ENCODE assay signal across 11 cellular contexts in genomic region chr2:134706587-134707329, GRCh38. TPM values are rescaled to one million over a fixed set of nuclear protein-coding genes. Genes with fewer than 3 reads are reported as not detected.
DNase-seq lines count a peak whose midpoint lies in the region; ATAC-seq and TF ChIP-seq lines count a peak whose summit lies in the region.
"Had no signal": no experiment of that assay in that cellular context is flagged by ENCODE, and none has a peak within 500 bp of the region (broad histone marks: within the 10 kb centered on the region; RNA-seq: fewer than 3 reads in every experiment).

No MANE protein-coding gene starts in this region.

- H3K4me3 ChIP-seq in SJCRH30: no peak overlapping the region
- H3K4me3 ChIP-seq in esophagus muscularis mucosa: no peak overlapping the region

- H3K27ac Mint-ChIP-seq in T-helper 1 cell treated with Interleukin-12 subunit alpha and Interleukin-12 subunit beta and Interleukin-4 antibody, amounts not matched to agents 30 μg/mL and 1 μg/mL, for 36 hours: no peak overlapping the region
- peak overlapping the region; percentile 35 for H3K27ac Mint-ChIP-seq in stimulated activated effector memory CD8-positive, alpha-beta T cell treated with anti-CD3 and anti-CD28 coated beads, Interleukin-12 subunit alpha, Interleukin-12 subunit beta, amount 100 ng/mL, for 72 hours

- peaks cover 73% of the 10 kb centered on the region for H3K27me3 Mint-ChIP-seq in T-helper 1 cell treated with Interleukin-12 subunit alpha and Interleukin-12 subunit beta and Interleukin-4 antibody, amounts not matched to agents 30 μg/mL and 1 μg/mL, for 36 hours (ENCODE audit: low read depth)

- intact Hi-C loops in esophagus muscularis mucosa (cut with DNase I): no loop called here

- no peak overlapping the region for H3K27ac ChIP-seq in SJCRH30
- no peak overlapping the region for H3K27ac ChIP-seq in esophagus muscularis mucosa (replicated peaks in 1 of 4)
- H3K27ac ChIP-seq: epithelial cell of prostate, KMS-11 had no signal

- 0 out of 2 replicates have a peak, but pooled peaks cover 2% of the 10 kb centered on the region for H3K27me3 ChIP-seq in SJCRH30
- peaks cover 0 to 40% (median 0%) of the 10 kb centered on the region in 4 donors for H3K27me3 ChIP-seq in esophagus muscularis mucosa

- peak; percentile 73 for ATAC-seq in stimulated activated effector memory CD8-positive, alpha-beta T cell treated with anti-CD3 and anti-CD28 coated beads, Interleukin-12 subunit alpha, Interleukin-12 subunit beta, amount 100 ng/mL, for 72 hours
- no peak for ATAC-seq in HG02981 (IDR thresholded peaks at IDR 0.05; ENCODE audit: unreplicated experiment)
- ATAC-seq: HCT116 had no signal

- TF ChIP-seq EP300 in esophagus muscularis mucosa (IDR thresholded peaks at IDR 0.05): no peak

- no peak for TF ChIP-seq CTCF in esophagus muscularis mucosa (IDR thresholded peaks at IDR 0.05)

- no peaks in the 10 kb centered on the region for H3K9me3 Mint-ChIP-seq in T-helper 1 cell treated with Interleukin-12 subunit alpha and Interleukin-12 subunit beta and Interleukin-4 antibody, amounts not matched to agents 30 μg/mL and 1 μg/mL, for 36 hours
- H3K9me3 Mint-ChIP-seq in stimulated activated effector memory CD8-positive, alpha-beta T cell treated with anti-CD3 and anti-CD28 coated beads, Interleukin-12 subunit alpha, Interleukin-12 subunit beta, amount 100 ng/mL, for 72 hours: no peaks in the 10 kb centered on the region

- TF ChIP-seq POLR2A in esophagus muscularis mucosa (IDR thresholded peaks at IDR 0.05; ENCODE audit: low read depth) (no peak), erythroblast (IDR thresholded peaks at IDR 0.05; ENCODE audit: low read length) (no peak)

- H3K36me3 Mint-ChIP-seq in T-helper 1 cell treated with Interleukin-12 subunit alpha and Interleukin-12 subunit beta and Interleukin-4 antibody, amounts not matched to agents 30 μg/mL and 1 μg/mL, for 36 hours (ENCODE audit: low read depth): no peaks in the 10 kb centered on the region
- H3K36me3 Mint-ChIP-seq in stimulated activated effector memory CD8-positive, alpha-beta T cell treated with anti-CD3 and anti-CD28 coated beads, Interleukin-12 subunit alpha, Interleukin-12 subunit beta, amount 100 ng/mL, for 72 hours: peaks cover 5% of the 10 kb centered on the region

- peaks cover 12% of the 10 kb centered on the region for H3K4me1 Mint-ChIP-seq in T-helper 1 cell treated with Interleukin-12 subunit alpha and Interleukin-12 subunit beta and Interleukin-4 antibody, amounts not matched to agents 30 μg/mL and 1 μg/mL, for 36 hours (ENCODE audit: low read depth)
- peaks cover 20% of the 10 kb centered on the region for H3K4me1 Mint-ChIP-seq in stimulated activated effector memory CD8-positive, alpha-beta T cell treated with anti-CD3 and anti-CD28 coated beads, Interleukin-12 subunit alpha, Interleukin-12 subunit beta, amount 100 ng/mL, for 72 hours

- H3K36me3 ChIP-seq in SJCRH30 (no peaks in the 10 kb centered on the region), esophagus muscularis mucosa (no peaks in the 10 kb centered on the region)

- H3K4me3 Mint-ChIP-seq in T-helper 1 cell treated with Interleukin-12 subunit alpha and Interleukin-12 subunit beta and Interleukin-4 antibody, amounts not matched to agents 30 μg/mL and 1 μg/mL, for 36 hours: peak overlapping the region; percentile 55
- peak overlapping the region; percentile 42 for H3K4me3 Mint-ChIP-seq in stimulated activated effector memory CD8-positive, alpha-beta T cell treated with anti-CD3 and anti-CD28 coated beads, Interleukin-12 subunit alpha, Interleukin-12 subunit beta, amount 100 ng/mL, for 72 hours

- 45% methylated on average over 17 of the region's 18 CpGs for WGBS in esophagus muscularis mucosa

- H3K9me3 ChIP-seq in SJCRH30 (replicated peaks): no peaks in the 10 kb centered on the region
- H3K9me3 ChIP-seq in esophagus muscularis mucosa: no peaks in the 10 kb centered on the region

- DNase-seq in T-helper 1 cell (no peak), SJCRH30 (peak; percentile 44 to 60), esophagus muscularis mucosa (ENCODE audit: extremely low spot score) (peak; percentile 84), erythroblast (lab: John Stamatoyannopoulos, UW) (no peak), inferior parietal cortex (ENCODE audit: extremely low spot score) (no peak)
- DNase-seq in stimulated activated effector memory CD8-positive, alpha-beta T cell treated with anti-CD3 and anti-CD28 coated beads, Interleukin-12 subunit alpha, Interleukin-12 subunit beta, amount 100 ng/mL, for 72 hours (ENCODE audit: low spot score in 2 of 2): no peak

- no peaks in the 10 kb centered on the region; the same call in 1 of the 2 replicates for H3K4me1 ChIP-seq in SJCRH30
- peaks cover 0 to 3% (median 0%) of the 10 kb centered on the region in 4 donors for H3K4me1 ChIP-seq in esophagus muscularis mucosa

RNA-seq across cellular contexts. Expression of gene TMEM163, which starts 12.0 kb away (rescaled TPM):
- 0.04 TPM in 1 of 2 replicates, not detected in the other for total RNA-seq in SJCRH30 (2014; rRNA removed; shearing (Covaris generic))
- total RNA-seq in esophagus muscularis mucosa: 1 to 10 TPM in 3 of 4 donors, under 1 TPM in 1; 0.42 to 1.3 (median 1.1) TPM

Comparison
In these comparisons a context has a peak if more than half of its experiments do, and no peak if none do; other contexts are left out.
1. DNase-seq: peak in SJCRH30 (2 of 2) and esophagus muscularis mucosa (single experiment); none in T-helper 1 cell (0 of 5), stimulated activated effector memory CD8-positive, alpha-beta T cell treated with anti-CD3 and anti-CD28 coated beads, Interleukin-12 subunit alpha, Interleukin-12 subunit beta, amount 100 ng/mL, for 72 hours (0 of 2), erythroblast (0 of 2) and inferior parietal cortex (single experiment).